In the genomic region with DNA sequence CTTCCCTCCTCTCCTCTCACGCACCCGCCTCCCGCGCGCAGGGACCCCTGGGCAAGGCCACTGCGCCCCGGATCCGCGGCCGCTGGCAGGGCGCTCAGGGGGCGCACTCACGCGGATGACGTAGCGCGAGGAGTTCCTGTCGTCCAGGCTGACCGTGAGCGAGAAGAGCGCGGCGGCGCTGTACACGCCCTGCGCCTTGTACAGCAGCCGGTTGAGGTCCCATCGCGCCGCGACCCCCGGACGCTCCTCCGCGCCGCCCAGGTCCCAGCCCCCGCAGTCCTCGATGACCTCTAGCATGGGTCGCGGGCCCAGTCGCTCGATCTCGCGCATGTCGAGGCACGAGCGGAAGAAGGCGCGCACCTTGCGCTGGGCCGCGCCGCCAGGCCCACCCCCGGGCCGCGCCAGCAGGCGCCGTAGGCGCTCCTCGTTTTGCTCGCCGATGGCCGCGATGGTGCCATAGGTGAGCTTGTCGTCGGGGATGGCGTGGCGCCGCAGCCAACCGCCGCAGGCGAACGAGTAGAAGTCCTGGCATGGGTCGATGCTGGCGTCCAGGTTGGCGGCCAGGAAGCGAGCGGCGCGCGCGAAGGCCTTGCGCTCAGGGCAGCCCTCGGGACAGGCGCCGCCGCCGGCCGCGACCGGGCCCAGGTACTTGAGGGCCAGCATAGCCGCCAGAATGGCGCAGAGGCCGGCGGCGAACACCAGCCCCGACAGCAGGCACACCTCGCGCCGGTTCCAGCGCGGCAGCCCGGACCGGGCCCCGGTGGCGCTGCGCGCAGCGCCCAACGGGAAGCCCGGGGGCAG, we compare ENCODE assay signal across 20 cellular contexts. TPM values are rescaled to one million over a fixed set of nuclear protein-coding genes. Genes with fewer than 3 reads are reported as not detected.
DNase-seq lines count a peak whose midpoint lies in the region; ATAC-seq, FAIRE-seq and TF ChIP-seq lines count a peak whose summit lies in the region.
"Had no signal": no experiment of that assay in that cellular context is flagged by ENCODE, and none has a peak within 500 bp of the region (broad histone marks: within the 10 kb centered on the region; RNA-seq: fewer than 3 reads in every experiment).

No MANE protein-coding gene starts in this region.

- H3F3A ChIP-seq in GM23338 (replicated peaks; ENCODE audit: low read depth) (0 out of 2 replicates have a peak, but pooled peaks cover 5% of the 10 kb centered on the region), GM23248 (ENCODE audit: insufficient read depth) (no peaks in the 10 kb centered on the region)

- FAIRE-seq in endothelial cell of umbilical vein (lab: Jason Lieb, UNC), result no peak
- FAIRE-seq: astrocyte, GM18507 had no signal

- H3K9ac ChIP-seq in BLaER1 (no peak overlapping the region), endothelial cell of umbilical vein (replicated peaks; ENCODE audit: extremely low read depth, insufficient read depth, low read length) (no peak overlapping the region), GM23248 (no peak overlapping the region)

- TF ChIP-seq POLR2A in endothelial cell of umbilical vein (IDR thresholded peaks at IDR 0.05; ENCODE audit: low read depth, low read length), result no peak

- H3K4me1 Mint-ChIP-seq in GM23338, result peaks cover 25% of the 10 kb centered on the region
- peaks cover 9% of the 10 kb centered on the region for H3K4me1 Mint-ChIP-seq in osteocyte (ENCODE audit: unreplicated experiment)

- H3K4me2 ChIP-seq in BLaER1 (peak overlapping the region; percentile 51), GM23338 (peak overlapping the region; percentile 85), endothelial cell of umbilical vein (ENCODE audit: insufficient read depth, low read length) (no peak overlapping the region), osteoblast (ENCODE audit: insufficient read depth, low read length) (no peak overlapping the region), GM23248 (ENCODE audit: unreplicated experiment) (no peak overlapping the region)

- H2AFZ ChIP-seq in GM23338, result peak overlapping the region; percentile 81
- H2AFZ ChIP-seq in endothelial cell of umbilical vein (ENCODE audit: low read depth, low read length), result no peak overlapping the region
- H2AFZ ChIP-seq in osteoblast (ENCODE audit: low read length), result no peak overlapping the region
- H2AFZ ChIP-seq in GM23248, result no peak overlapping the region

- H3K36me3 Mint-ChIP-seq in GM23338 (ENCODE audit: low read depth) (no peaks in the 10 kb centered on the region; the same call in 2 of the 3 replicates), osteocyte (ENCODE audit: unreplicated experiment) (no peaks in the 10 kb centered on the region)

- no peaks in the 10 kb centered on the region for H3K9me3 Mint-ChIP-seq in GM23338
- no peaks in the 10 kb centered on the region for H3K9me3 Mint-ChIP-seq in osteocyte (ENCODE audit: unreplicated experiment)

- H3K9me1 ChIP-seq in endothelial cell of umbilical vein (replicated peaks; ENCODE audit: control insufficient read depth, extremely low read depth, insufficient read depth, low read length), result no peaks in the 10 kb centered on the region

- whole genome bisulfite sequencing in GM23248 (ENCODE audit: low coverage in 1 of 2, low lambda C conversion rate in 2 of 2, missing lambda C conversion rate in 2 of 2), 2 experiments, result 5% methylated on average over 90 to 94 of the region's 111 CpGs

- peaks cover 66% of the 10 kb centered on the region for H3K27me3 Mint-ChIP-seq in GM23338 (ENCODE audit: insufficient read depth, low read depth, poor library complexity)
- H3K27me3 Mint-ChIP-seq in osteocyte (ENCODE audit: unreplicated experiment), result peaks cover 36% of the 10 kb centered on the region

- DNase-seq in GM23338 (ENCODE audit: low spot score), result peak; percentile 55
- DNase-seq in endothelial cell of umbilical vein (ENCODE audit: low read depth, low spot score), result no peak
- DNase-seq in osteoblast (ENCODE audit: insufficient read length, low spot score, missing footprints), result peak; percentile 77
- DNase-seq in GM23248, result no peak
- no peak for DNase-seq in osteocyte (ENCODE audit: extremely low spot score, unreplicated experiment)
- DNase-seq: C1 segment of cervical spinal cord; DMS153; islet precursor cell; midbrain; NCI-H187 treated with DMSO at 0.1 percent for 48 hours; nucleus accumbens; stimulated activated CD4-positive, alpha-beta T cell treated with anti-CD3 and anti-CD28 coated beads, Interleukin-4, amount 100 ng/mL, for 24 hours; stimulated activated CD8-positive, alpha-beta memory T cell treated with anti-CD3 and anti-CD28 coated beads, Interleukin-4, amount 100 ng/mL, for 48 hours had no signal

- dilution Hi-C loops in endothelial cell of umbilical vein (cut with MboI; ENCODE audit: extremely low pct_ligation_motif_present, low sequenced_read_pairs), result no loop called here

- H3K79me2 ChIP-seq in GM23338 (replicated peaks; ENCODE audit: insufficient read depth), result no peaks in the 10 kb centered on the region
- no peaks in the 10 kb centered on the region for H3K79me2 ChIP-seq in endothelial cell of umbilical vein (ENCODE audit: control insufficient read depth, insufficient read depth, low read length)
- H3K79me2 ChIP-seq in osteoblast (ENCODE audit: insufficient read depth, low read length), result no peaks in the 10 kb centered on the region
- no peaks in the 10 kb centered on the region for H3K79me2 ChIP-seq in GM23248 (ENCODE audit: insufficient read depth)

- H3K4me1 ChIP-seq in BLaER1, result peaks cover 26% of the 10 kb centered on the region
- H3K4me1 ChIP-seq in GM23338 (ENCODE audit: insufficient read depth), result peaks cover 19% of the 10 kb centered on the region
- H3K4me1 ChIP-seq in endothelial cell of umbilical vein (ENCODE audit: control insufficient read depth, extremely low read depth, insufficient read depth, low read length), result no peaks in the 10 kb centered on the region
- H3K4me1 ChIP-seq in osteoblast (ENCODE audit: insufficient read depth, low read length), result no peaks in the 10 kb centered on the region
- H3K4me1 ChIP-seq in GM23248 (ENCODE audit: insufficient read depth), result no peaks in the 10 kb centered on the region

- peaks cover 9% of the 10 kb centered on the region; the same call in 1 of the 2 replicates for H3K9me3 ChIP-seq in BLaER1
- H3K9me3 ChIP-seq in endothelial cell of umbilical vein (replicated peaks; ENCODE audit: control insufficient read depth, insufficient read depth, low read length), result no peaks in the 10 kb centered on the region
- no peaks in the 10 kb centered on the region for H3K9me3 ChIP-seq in osteoblast (ENCODE audit: low read depth, low read length)
- no peaks in the 10 kb centered on the region for H3K9me3 ChIP-seq in GM23248 (ENCODE audit: low read depth)
- H3K9me3 ChIP-seq: gastroesophageal sphincter had no signal

- TF ChIP-seq CTCF in GM23338 (conservative IDR thresholded peaks at IDR 0.05; ENCODE audit: low read depth in 2 of 2) (no peak; a peak in 1 of 4 replicates), endothelial cell of umbilical vein (IDR thresholded peaks at IDR 0.05; ENCODE audit: extremely low read depth in 1 of 2, insufficient read depth in 1 of 2, low read depth in 1 of 2, low read length in 2 of 2) (no peak), osteoblast (IDR thresholded peaks at IDR 0.05; ENCODE audit: extremely low read depth, low read depth, low read length) (no peak), osteocyte (IDR thresholded peaks at IDR 0.05) (no peak)

- H3K4me3 ChIP-seq in BLaER1 (0 out of 2 replicates have a peak overlapping the region, but pooled peaks have one; percentile 69), GM23338 (peak overlapping the region; percentile 62), endothelial cell of umbilical vein (replicated peaks in 1 of 3; ENCODE audit: insufficient read depth in 1 of 3, low read depth in 1 of 3, low read length in 3 of 3) (no peak overlapping the region), osteoblast (ENCODE audit: insufficient read depth, low read length) (no peak overlapping the region), GM23248 (no peak overlapping the region)
- H3K4me3 ChIP-seq: gastroesophageal sphincter had no signal

- in situ Hi-C loops in GM23248 (cut with MboI), result no loop called here

- POLR2A ChIA-PET in endothelial cell of umbilical vein (lab: Charles Lee), result no interaction called here

- no TSS peak for BruUV-seq in endothelial cell of umbilical vein (replicated peaks; lab: Mats Ljungman, UMichigan)

- ATAC-seq in GM23338, result peak; percentile 10
- ATAC-seq in HG02970 (IDR thresholded peaks at IDR 0.05; ENCODE audit: low FRiP score, unreplicated experiment), result no peak
- ATAC-seq: gastroesophageal sphincter had no signal

- CTCF ChIA-PET in endothelial cell of umbilical vein (lab: Charles Lee), result no interaction called here

- H3K27ac Mint-ChIP-seq in GM23338 (no peak overlapping the region), osteocyte (ENCODE audit: unreplicated experiment) (no peak overlapping the region)

- H3K9me2 ChIP-seq in GM23338 (ENCODE audit: insufficient read depth), result no peaks in the 10 kb centered on the region
- H3K9me2 ChIP-seq in GM23248 (ENCODE audit: insufficient read depth), result no peaks in the 10 kb centered on the region

- peak overlapping the region; percentile 68 for H3K4me3 Mint-ChIP-seq in GM23338
- no peak overlapping the region for H3K4me3 Mint-ChIP-seq in osteocyte (ENCODE audit: unreplicated experiment)

- no peaks in the 10 kb centered on the region for H3K36me3 ChIP-seq in BLaER1
- H3K36me3 ChIP-seq in GM23338 (ENCODE audit: insufficient read depth), result no peaks in the 10 kb centered on the region
- H3K36me3 ChIP-seq in endothelial cell of umbilical vein (ENCODE audit: control insufficient read depth in 2 of 2, extremely low read depth in 1 of 2, insufficient read depth in 2 of 2, low read length in 2 of 2), result no peaks in the 10 kb centered on the region
- no peaks in the 10 kb centered on the region for H3K36me3 ChIP-seq in osteoblast (ENCODE audit: insufficient read depth, low read length)
- no peaks in the 10 kb centered on the region for H3K36me3 ChIP-seq in GM23248 (ENCODE audit: low read depth)
- H3K36me3 ChIP-seq: gastroesophageal sphincter had no signal

- intact Hi-C loops in endothelial cell of umbilical vein (cut with micrococcal nuclease), result no loop called here

- H4K20me1 ChIP-seq in BLaER1 (peaks cover 59% of the 10 kb centered on the region), GM23338 (replicated peaks; ENCODE audit: insufficient read depth) (no peaks in the 10 kb centered on the region), endothelial cell of umbilical vein (replicated peaks; ENCODE audit: control insufficient read depth, extremely low read depth, insufficient read depth, low read length) (no peaks in the 10 kb centered on the region), osteoblast (ENCODE audit: insufficient read depth, low read length) (peaks cover 4% of the 10 kb centered on the region), GM23248 (ENCODE audit: insufficient read depth) (no peaks in the 10 kb centered on the region)

- H3K27me3 ChIP-seq in BLaER1, result peaks cover 72% of the 10 kb centered on the region
- peaks cover 67% of the 10 kb centered on the region for H3K27me3 ChIP-seq in GM23338 (ENCODE audit: insufficient read depth)
- peaks cover 32 to 48% of the 10 kb centered on the region in 2 experiments for H3K27me3 ChIP-seq in endothelial cell of umbilical vein (ENCODE audit: control insufficient read depth in 2 of 2, insufficient read depth in 2 of 2, low read length in 2 of 2)
- peaks cover 42% of the 10 kb centered on the region for H3K27me3 ChIP-seq in osteoblast (ENCODE audit: insufficient read depth, low read length)
- H3K27me3 ChIP-seq in GM23248 (replicated peaks; ENCODE audit: insufficient read depth), result peaks cover 37% of the 10 kb centered on the region

- no peak overlapping the region for H3K27ac ChIP-seq in BLaER1
- no peak overlapping the region for H3K27ac ChIP-seq in GM23338 (ENCODE audit: low read depth)
- no peak overlapping the region for H3K27ac ChIP-seq in endothelial cell of umbilical vein (ENCODE audit: insufficient read depth, low read depth, low read length)
- H3K27ac ChIP-seq in osteoblast (ENCODE audit: low read depth, low read length), result no peak overlapping the region
- no peak overlapping the region for H3K27ac ChIP-seq in GM23248
- H3K27ac ChIP-seq: gastroesophageal sphincter had no signal

RNA-seq across cellular contexts. Expression of gene ECEL1, which starts 1.7 kb away (rescaled TPM):
- 17.5 and 18.0 TPM in 2 replicates for total RNA-seq in GM23338 (2014; rRNA removed; shearing (Covaris generic))
- polyA plus RNA-seq in GM23338 (2016; fragmentation: Nextera tagmentation; extraction: Ambion mirVana) (6.7 and 9.3 TPM in 2 replicates), endothelial cell of umbilical vein (not detected in 2 replicates), GM23248 (2016; fragmentation: Nextera tagmentation; extraction: Ambion mirVana) (not detected in 2 replicates)
- total RNA-seq in endothelial cell of umbilical vein (not detected in 2 replicates), osteoblast (not detected in 2 replicates), osteocyte (0.13 and 0.60 TPM in 2 replicates)
- not detected in 2 replicates for polyA plus RNA-seq in endothelial cell of umbilical vein (2011; cell fraction: cytosol; rRNA removed)
- not detected in 2 replicates for polyA plus RNA-seq in endothelial cell of umbilical vein (2011; cell fraction: nucleus; rRNA removed)
- polyA plus RNA-seq in endothelial cell of umbilical vein (2012), result not detected in 2 replicates
- polyA minus RNA-seq in endothelial cell of umbilical vein, result not detected in 2 replicates
- polyA minus RNA-seq in endothelial cell of umbilical vein (2011; cell fraction: cytosol; rRNA and poly(A)+ RNA removed), result not detected
- not detected in 2 replicates for polyA minus RNA-seq in endothelial cell of umbilical vein (2011; cell fraction: nucleus; rRNA and poly(A)+ RNA removed)
- 0.54 TPM in 1 of 2 replicates, not detected in the other for total RNA-seq in GM23248 (2014; rRNA removed; shearing (Covaris generic))
- total RNA-seq: epithelial cell of proximal tubule had no signal

RNA-seq across cellular contexts. Expression of gene ALPI, which starts 30.0 kb away (rescaled TPM):
- not detected in 2 replicates for total RNA-seq in GM23338 (2014; rRNA removed; shearing (Covaris generic))
- not detected in 2 replicates for polyA plus RNA-seq in GM23338 (2016; fragmentation: Nextera tagmentation; extraction: Ambion mirVana)
- not detected in 2 replicates for total RNA-seq in endothelial cell of umbilical vein
- polyA plus RNA-seq in endothelial cell of umbilical vein, result not detected in 2 replicates
- polyA plus RNA-seq in endothelial cell of umbilical vein (2011; cell fraction: cytosol; rRNA removed), result not detected in 2 replicates
- polyA plus RNA-seq in endothelial cell of umbilical vein (2011; cell fraction: nucleus; rRNA removed), result not detected in 2 replicates
- not detected in 2 replicates for polyA plus RNA-seq in endothelial cell of umbilical vein (2012)
- not detected in 2 replicates for polyA minus RNA-seq in endothelial cell of umbilical vein
- polyA minus RNA-seq in endothelial cell of umbilical vein (2011; cell fraction: cytosol; rRNA and poly(A)+ RNA removed), result 0.72 TPM
- polyA minus RNA-seq in endothelial cell of umbilical vein (2011; cell fraction: nucleus; rRNA and poly(A)+ RNA removed), result not detected in 2 replicates
- total RNA-seq in osteoblast, result not detected in 2 replicates
- not detected in 2 replicates for total RNA-seq in GM23248 (2014; rRNA removed; shearing (Covaris generic))
- polyA plus RNA-seq in GM23248 (2016; fragmentation: Nextera tagmentation; extraction: Ambion mirVana), result not detected in 2 replicates
- not detected in 2 replicates for total RNA-seq in osteocyte
- total RNA-seq: astrocyte, epithelial cell of proximal tubule, gastroesophageal sphincter, temporal lobe had no signal

RNA-seq across cellular contexts. Expression of gene PRSS56, which starts 34.2 kb away (rescaled TPM):
- 0.31 TPM in 1 of 2 replicates, not detected in the other for total RNA-seq in GM23338 (2014; rRNA removed; shearing (Covaris generic))
- polyA plus RNA-seq in GM23338 (2016; fragmentation: Nextera tagmentation; extraction: Ambion mirVana) (0.27 TPM in 1 of 2 replicates, not detected in the other), endothelial cell of umbilical vein (not detected in 2 replicates), GM23248 (2016; fragmentation: Nextera tagmentation; extraction: Ambion mirVana) (not detected in 2 replicates)
- total RNA-seq in endothelial cell of umbilical vein (not detected in 2 replicates), osteoblast (not detected in 2 replicates), osteocyte (not detected in 2 replicates)
- polyA plus RNA-seq in endothelial cell of umbilical vein (2011; cell fraction: cytosol; rRNA removed), result not detected in 2 replicates
- polyA plus RNA-seq in endothelial cell of umbilical vein (2011; cell fraction: nucleus; rRNA removed), result not detected in 2 replicates
- polyA plus RNA-seq in endothelial cell of umbilical vein (2012), result not detected in 2 replicates
- not detected in 2 replicates for polyA minus RNA-seq in endothelial cell of umbilical vein
- not detected for polyA minus RNA-seq in endothelial cell of umbilical vein (2011; cell fraction: cytosol; rRNA and poly(A)+ RNA removed)
- not detected in 2 replicates for polyA minus RNA-seq in endothelial cell of umbilical vein (2011; cell fraction: nucleus; rRNA and poly(A)+ RNA removed)
- not detected in 2 replicates for total RNA-seq in GM23248 (2014; rRNA removed; shearing (Covaris generic))
- total RNA-seq: astrocyte, epithelial cell of proximal tubule, gastroesophageal sphincter had no signal

RNA-seq across cellular contexts. Expression of gene CHRND, which starts 40.0 kb away (rescaled TPM):
- total RNA-seq in GM23338 (2014; rRNA removed; shearing (Covaris generic)), result 0.10 TPM in 1 of 2 replicates, not detected in the other
- polyA plus RNA-seq in GM23338 (2016; fragmentation: Nextera tagmentation; extraction: Ambion mirVana) (0.11 TPM in 1 of 2 replicates, not detected in the other), endothelial cell of umbilical vein (not detected in 2 replicates), GM23248 (2016; fragmentation: Nextera tagmentation; extraction: Ambion mirVana) (not detected in 2 replicates)
- total RNA-seq in endothelial cell of umbilical vein (not detected in 2 replicates), osteoblast (not detected in 2 replicates), osteocyte (not detected in 2 replicates)
- polyA plus RNA-seq in endothelial cell of umbilical vein (2011; cell fraction: cytosol; rRNA removed), result not detected in 2 replicates
- polyA plus RNA-seq in endothelial cell of umbilical vein (2011; cell fraction: nucleus; rRNA removed), result not detected in 2 replicates
- not detected in 2 replicates for polyA plus RNA-seq in endothelial cell of umbilical vein (2012)
- polyA minus RNA-seq in endothelial cell of umbilical vein, result not detected in 2 replicates
- not detected for polyA minus RNA-seq in endothelial cell of umbilical vein (2011; cell fraction: cytosol; rRNA and poly(A)+ RNA removed)
- polyA minus RNA-seq in endothelial cell of umbilical vein (2011; cell fraction: nucleus; rRNA and poly(A)+ RNA removed), result not detected in 2 replicates
- not detected in 2 replicates for total RNA-seq in GM23248 (2014; rRNA removed; shearing (Covaris generic))
- total RNA-seq: astrocyte, epithelial cell of proximal tubule, gastroesophageal sphincter, temporal lobe had no signal

RNA-seq across cellular contexts. Expression of gene CHRNG, which starts 53.5 kb away (rescaled TPM):
- total RNA-seq in GM23338 (2014; rRNA removed; shearing (Covaris generic)), result not detected in 2 replicates
- polyA plus RNA-seq in GM23338 (2016; fragmentation: Nextera tagmentation; extraction: Ambion mirVana) (not detected in 2 replicates), endothelial cell of umbilical vein (not detected in 2 replicates), GM23248 (2016; fragmentation: Nextera tagmentation; extraction: Ambion mirVana) (not detected in 2 replicates)
- total RNA-seq in endothelial cell of umbilical vein (not detected in 2 replicates), osteoblast (not detected in 2 replicates), osteocyte (not detected in 2 replicates)
- polyA plus RNA-seq in endothelial cell of umbilical vein (2011; cell fraction: cytosol; rRNA removed), result not detected in 2 replicates
- polyA plus RNA-seq in endothelial cell of umbilical vein (2011; cell fraction: nucleus; rRNA removed), result not detected in 2 replicates
- not detected in 2 replicates for polyA plus RNA-seq in endothelial cell of umbilical vein (2012)
- not detected in 2 replicates for polyA minus RNA-seq in endothelial cell of umbilical vein
- not detected for polyA minus RNA-seq in endothelial cell of umbilical vein (2011; cell fraction: cytosol; rRNA and poly(A)+ RNA removed)
- polyA minus RNA-seq in endothelial cell of umbilical vein (2011; cell fraction: nucleus; rRNA and poly(A)+ RNA removed), result not detected in 2 replicates
- total RNA-seq in GM23248 (2014; rRNA removed; shearing (Covaris generic)), result not detected in 2 replicates
- total RNA-seq: astrocyte, epithelial cell of proximal tubule, gastroesophageal sphincter, temporal lobe had no signal

Comparison
In these comparisons a context has a peak if more than half of its experiments do, and no peak if none do; other contexts are left out.
1. H3K4me2 ChIP-seq: peak in BLaER1 (single experiment) and GM23338 (single experiment); none in endothelial cell of umbilical vein (single experiment), osteoblast (single experiment) and GM23248 (single experiment).
2. H3K4me3 ChIP-seq: peak in BLaER1 (single experiment) and GM23338 (single experiment); none in endothelial cell of umbilical vein (0 of 3), osteoblast (single experiment) and GM23248 (single experiment).
3. DNase-seq: peak in GM23338 (single experiment) and osteoblast (single experiment); none in endothelial cell of umbilical vein (single experiment), GM23248 (single experiment) and osteocyte (single experiment).
4. RNA of gene ECEL1, which starts 1.7 kb away (total RNA-seq): 17.5 to 18.0 TPM in GM23338; 0.54 TPM in GM23248, 0.13 to 0.60 TPM in osteocyte, not detected in endothelial cell of umbilical vein and not detected in osteoblast; every median in the first group is over 10 times any median in the second.